ENCODE assay signal across 8 cellular contexts in the genomic region with DNA sequence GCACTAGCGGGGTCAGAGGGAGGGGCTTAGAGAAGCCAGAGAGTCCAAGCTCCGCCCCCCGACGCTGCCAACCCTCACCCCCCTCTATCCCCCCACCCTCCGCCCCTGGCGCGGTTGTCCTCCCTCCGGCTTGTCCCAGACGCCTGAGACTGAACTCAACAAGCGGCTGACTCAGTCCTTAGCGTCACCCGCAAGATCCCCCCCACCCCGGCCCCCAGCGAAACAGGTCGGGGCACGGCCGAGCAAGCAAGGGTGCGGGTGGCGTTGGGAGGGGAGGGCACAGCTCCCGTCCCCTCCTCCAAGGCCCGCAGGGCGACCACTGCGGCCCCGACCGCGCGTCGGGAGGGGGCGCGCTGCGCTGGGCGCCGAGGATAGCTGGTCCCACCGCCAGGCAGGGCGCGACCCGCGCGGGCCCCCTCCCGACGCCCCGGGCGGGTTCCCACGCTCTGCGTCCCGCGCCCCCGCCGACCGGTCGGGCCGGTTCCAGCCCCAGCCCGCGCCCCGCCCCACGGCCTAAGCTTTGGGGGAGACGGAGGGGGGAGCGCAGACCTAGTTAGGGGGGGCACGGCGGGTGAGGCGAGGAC. TPM values are rescaled to one million over a fixed set of nuclear protein-coding genes. Genes with fewer than 3 reads are reported as not detected.
A peak's percentile ranks its signal among the peaks of the same experiment; 100 is the strongest.
DNase-seq lines count a peak whose midpoint lies in the region; ATAC-seq and TF ChIP-seq lines count a peak whose summit lies in the region.

No MANE protein-coding gene starts in this region.

- no TSS peak for BruUV-seq in Calu3 (replicated peaks; lab: Mats Ljungman, UMichigan)

- CTCF ChIA-PET in Calu3 (lab: Charles Lee), result interaction anchor here (0.5 to 1.7 kb wide), 6 partner anchors 21 to 697 kb away, joined by 3 to 7 read pairs (median 4); a partner anchor contains a TSS

- peaks cover 18% of the 10 kb centered on the region for H3K4me1 Mint-ChIP-seq in Calu3 (ENCODE audit: low read depth, unreplicated experiment)
- H3K4me1 Mint-ChIP-seq in immature natural killer cell, result peaks cover 17 to 22% of the 10 kb centered on the region in 2 donors

- H3K27ac ChIP-seq in subcutaneous abdominal adipose tissue (ENCODE audit: low read depth, low read length), result no peak overlapping the region

- TF ChIP-seq CTCF in Calu3 (IDR thresholded peaks at IDR 0.05; ENCODE audit: unreplicated experiment) (no peak), astrocyte of the cerebellum (IDR thresholded peaks at IDR 0.05; ENCODE audit: low read depth, low read length, missing control alignments) (no peak)

- peaks cover 0 to 37% (median 20%) of the 10 kb centered on the region in 5 donors for H3K27me3 ChIP-seq in subcutaneous abdominal adipose tissue (ENCODE audit: control insufficient read depth in 5 of 5, insufficient read depth in 4 of 5, low read length in 5 of 5)

- peak; percentile 66 for DNase-seq in Calu3
- DNase-seq in LHCN-M2 (ENCODE audit: low read depth), result peak; percentile 64
- DNase-seq in astrocyte of the cerebellum (ENCODE audit: low read depth), result no peak
- peak; percentile 85 for DNase-seq in iPS-NIHi7 (ENCODE audit: extremely low spot score)
- DNase-seq in immature natural killer cell, result no peak

- H3K27me3 Mint-ChIP-seq in Calu3 (ENCODE audit: unreplicated experiment), result no peaks in the 10 kb centered on the region
- H3K27me3 Mint-ChIP-seq in immature natural killer cell (ENCODE audit: low read depth in 3 of 3), result peaks cover 17 to 39% (median 28%) of the 10 kb centered on the region in 3 donors

- H3K27ac Mint-ChIP-seq in Calu3 (ENCODE audit: unreplicated experiment) (peak overlapping the region; percentile 33), immature natural killer cell (no peak overlapping the region)

- H3K9me3 ChIP-seq in subcutaneous abdominal adipose tissue (ENCODE audit: control insufficient read depth in 5 of 5, low read length in 5 of 5), result no peaks in the 10 kb centered on the region

- ATAC-seq in HG02623 (IDR thresholded peaks at IDR 0.05; ENCODE audit: unreplicated experiment) (no peak), HG02870 (IDR thresholded peaks at IDR 0.05; ENCODE audit: unreplicated experiment) (no peak)

- H3K36me3 ChIP-seq in subcutaneous abdominal adipose tissue (ENCODE audit: control insufficient read depth in 5 of 5, insufficient read depth in 5 of 5, low read length in 5 of 5), result peaks cover 0 to 16% (median 9%) of the 10 kb centered on the region in 5 donors

- H3K4me1 ChIP-seq in subcutaneous abdominal adipose tissue (ENCODE audit: control insufficient read depth in 5 of 5, insufficient read depth in 5 of 5, low read length in 5 of 5), result peaks cover 7 to 27% (median 11%) of the 10 kb centered on the region in 5 donors

- no peaks in the 10 kb centered on the region for H3K9me3 Mint-ChIP-seq in Calu3 (ENCODE audit: low read depth, unreplicated experiment)
- H3K9me3 Mint-ChIP-seq in immature natural killer cell, result peaks cover 0 to 2% (median 0%) of the 10 kb centered on the region in 6 donors

- H3K4me3 Mint-ChIP-seq in Calu3 (ENCODE audit: low read depth, unreplicated experiment) (peak overlapping the region; percentile 69), immature natural killer cell (no peak overlapping the region)

- intact Hi-C loops in Calu3 (cut with micrococcal nuclease; ENCODE audit: unreplicated experiment), result no loop called here

- H3K4me3 ChIP-seq in astrocyte of the cerebellum (ENCODE audit: low read depth, low read length) (peak overlapping the region; percentile 19), subcutaneous abdominal adipose tissue (ENCODE audit: low read depth in 1 of 5, low read length in 5 of 5) (peak overlapping the region in 4 of 5 donors; percentile 18 to 54 (median 31))

- no peak overlapping the region for H3K9ac ChIP-seq in subcutaneous abdominal adipose tissue (ENCODE audit: low read length in 5 of 5)

- H3K36me3 Mint-ChIP-seq in Calu3 (ENCODE audit: insufficient read depth, unreplicated experiment) (peaks cover 25% of the 10 kb centered on the region), immature natural killer cell (peaks cover 0 to 5% (median 3%) of the 10 kb centered on the region in 3 donors)

- in situ Hi-C loops in astrocyte of the cerebellum (cut with HindIII; ENCODE audit: low sequenced_read_pairs), result no loop called here

RNA-seq across cellular contexts. Expression of a gene that starts 5.3 kb away (rescaled TPM):
- total RNA-seq in Calu3 (2022) (32.6 and 44.7 TPM in 2 replicates), LHCN-M2 (2014; rRNA removed) (10.3 and 13.8 TPM in 2 replicates)
- polyA plus RNA-seq in LHCN-M2 (2012), result 5.4 TPM
- not detected for polyA plus RNA-seq in immature natural killer cell

RNA-seq across cellular contexts. Expression of a gene that starts 36.8 kb away (rescaled TPM):
- total RNA-seq in Calu3 (2022), result 0.86 and 1.0 TPM in 2 replicates
- not detected in 2 replicates for total RNA-seq in LHCN-M2 (2014; rRNA removed)
- polyA plus RNA-seq in LHCN-M2 (2012), result 0.02 TPM
- not detected for polyA plus RNA-seq in immature natural killer cell

Comparison
In these comparisons a context has a peak if more than half of its experiments do, and no peak if none do; other contexts are left out.
1. DNase-seq: peak in Calu3 (single experiment), LHCN-M2 (single experiment) and iPS-NIHi7 (single experiment); none in astrocyte of the cerebellum (single experiment) and immature natural killer cell (0 of 3).